Comparison of ENCODE assay signal across 29 cellular contexts in genomic region chr1:11486610-11487009, GRCh38. TPM values are rescaled to one million over a fixed set of nuclear protein-coding genes. Genes with fewer than 3 reads are reported as not detected.
"Had no signal": no experiment of that assay in that cellular context is flagged by ENCODE, and none has a peak within 500 bp of the region (broad histone marks: within the 10 kb centered on the region; RNA-seq: fewer than 3 reads in every experiment).

No MANE protein-coding gene starts in this region.

- H3K4me1 Mint-ChIP-seq: activated CD4-positive, alpha-beta T cell treated with anti-CD3 and anti-CD28 coated beads, Interleukin-2, amount 10 ng/mL, durations not matched to agents 24 days and 14 days; activated naive CD8-positive, alpha-beta T cell treated with anti-CD3 and anti-CD28 coated beads for 36 hours had no signal

- H3K9me3 Mint-ChIP-seq: activated CD4-positive, alpha-beta T cell treated with anti-CD3 and anti-CD28 coated beads, Interleukin-2, amount 10 ng/mL, durations not matched to agents 24 days and 14 days; activated CD8-positive, alpha-beta T cell treated with anti-CD3 and anti-CD28 coated beads for 36 hours; activated naive CD8-positive, alpha-beta T cell treated with anti-CD3 and anti-CD28 coated beads for 36 hours; activated T-helper 2 cell treated with anti-CD3 and anti-CD28 coated beads, Interferon-gamma antibody, Interleukin-2, Interleukin-4, amounts not matched to agents 10 μg/mL and 5 μg/mL and 100 μg/mL, durations not matched to agents 14 hours and 24 hours and 36 hours; T-helper 1 cell treated with Interleukin-12 subunit alpha and Interleukin-12 subunit beta and Interleukin-4 antibody, amounts not matched to agents 30 μg/mL and 1 μg/mL, for 36 hours; T-helper 2 cell treated with Interferon-gamma antibody and Interleukin-4, amounts not matched to agents 5 μg/mL and 100 μg/mL, for 36 hours had no signal

- H3K4me3 Mint-ChIP-seq: activated CD4-positive, alpha-beta T cell treated with anti-CD3 and anti-CD28 coated beads, Interleukin-2, amount 10 ng/mL, durations not matched to agents 24 days and 14 days; activated CD8-positive, alpha-beta T cell treated with anti-CD3 and anti-CD28 coated beads for 36 hours; activated naive CD8-positive, alpha-beta T cell treated with anti-CD3 and anti-CD28 coated beads for 36 hours; T-helper 1 cell treated with Interleukin-12 subunit alpha and Interleukin-12 subunit beta and Interleukin-4 antibody, amounts not matched to agents 30 μg/mL and 1 μg/mL, for 36 hours; T-helper 2 cell treated with Interferon-gamma antibody and Interleukin-4, amounts not matched to agents 5 μg/mL and 100 μg/mL, for 36 hours had no signal

- H3K27ac Mint-ChIP-seq: activated CD4-positive, alpha-beta T cell treated with anti-CD3 and anti-CD28 coated beads, Interleukin-2, amount 10 ng/mL, durations not matched to agents 24 days and 14 days; activated CD8-positive, alpha-beta T cell treated with anti-CD3 and anti-CD28 coated beads for 36 hours; activated naive CD8-positive, alpha-beta T cell treated with anti-CD3 and anti-CD28 coated beads for 36 hours; activated T-helper 2 cell treated with anti-CD3 and anti-CD28 coated beads, Interferon-gamma antibody, Interleukin-2, Interleukin-4, amounts not matched to agents 10 μg/mL and 5 μg/mL and 100 μg/mL, durations not matched to agents 14 hours and 24 hours and 36 hours; T-helper 1 cell treated with Interleukin-12 subunit alpha and Interleukin-12 subunit beta and Interleukin-4 antibody, amounts not matched to agents 30 μg/mL and 1 μg/mL, for 36 hours; T-helper 2 cell treated with Interferon-gamma antibody and Interleukin-4, amounts not matched to agents 5 μg/mL and 100 μg/mL, for 36 hours had no signal

- H3K36me3 Mint-ChIP-seq: activated naive CD8-positive, alpha-beta T cell treated with anti-CD3 and anti-CD28 coated beads for 36 hours had no signal

- ATAC-seq: activated CD8-positive, alpha-beta T cell treated with anti-CD3 and anti-CD28 coated beads for 36 hours; PC-3 had no signal

- DNase-seq: activated CD4-positive, alpha-beta T cell treated with anti-CD3 and anti-CD28 coated beads for 1 hour; activated CD4-positive, alpha-beta T cell treated with anti-CD3 and anti-CD28 coated beads, Interleukin-2, amount 10 ng/mL, durations not matched to agents 24 days and 14 days; activated CD4-positive, alpha-beta T cell treated with anti-CD3 and anti-CD28 coated beads, Interleukin-2, amount 50 U/mL, for 4 hours; activated CD4-positive, CD25-positive, alpha-beta regulatory T cell; activated CD8-positive, alpha-beta T cell treated with anti-CD3 and anti-CD28 coated beads for 36 hours; activated gamma-delta T cell; activated naive CD4-positive, alpha-beta T cell treated with Interleukin-2 at 50 U/mL for 16 hours; activated naive CD8-positive, alpha-beta T cell treated with anti-CD3 and anti-CD28 coated beads for 36 hours; activated T-cell treated with anti-CD3 and anti-CD28 coated beads, Interleukin-2, amount 50 U/mL, for 1 hour; amygdala; Kasumi-1; KG1; MG63; NCI-H1048; NCI-H1105 treated with DMSO at 0.1 percent for 48 hours; NCI-H1436; NCI-H1694; NCI-H2029; NCI-H345; PC-3; Peyer's patch; RPMI8226; SHP77 treated with DMSO at 0.1 percent for 48 hours; SK-N-SH had no signal

RNA-seq across cellular contexts. Expression of gene DISP3, which starts 7.7 kb away (rescaled TPM):
- total RNA-seq: ascending aorta, SJSA1 had no signal
